8 cellular contexts compared by ENCODE assay signal in the genomic region with DNA sequence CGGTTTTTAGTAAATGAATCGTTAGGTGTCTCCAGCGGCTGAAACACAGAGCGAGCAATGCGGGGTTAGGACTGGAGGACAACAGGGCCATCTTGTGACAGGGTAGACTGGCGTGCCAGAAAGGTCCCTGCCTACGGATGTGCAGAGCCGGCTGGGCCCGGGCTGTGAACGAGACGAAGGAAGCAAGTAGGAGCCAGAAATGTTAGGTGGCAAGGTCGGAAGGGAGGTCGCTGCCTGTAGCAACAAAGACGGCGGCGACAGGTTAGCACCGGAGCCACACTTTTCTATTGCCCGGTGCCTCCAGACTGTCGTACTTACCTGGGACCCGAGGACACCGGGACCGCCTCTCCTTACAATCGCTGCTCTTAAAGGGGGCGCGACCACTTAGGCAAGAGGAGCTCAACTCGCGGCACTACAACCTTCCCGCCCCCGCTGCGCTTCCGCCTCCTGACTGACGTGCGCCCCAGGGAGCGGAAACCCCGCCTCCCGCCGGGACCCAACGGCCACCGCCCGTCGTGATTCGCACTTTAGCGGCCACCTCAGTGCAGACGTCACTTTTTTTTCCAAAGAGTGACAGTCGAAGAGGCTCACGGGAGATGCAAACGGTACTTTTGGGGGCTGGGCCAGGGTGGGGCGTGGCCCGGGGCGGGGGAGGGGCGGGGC. TPM values are rescaled to one million over a fixed set of nuclear protein-coding genes. Genes with fewer than 3 reads are reported as not detected.
DNase-seq lines count a peak whose midpoint lies in the region; ATAC-seq and TF ChIP-seq lines count a peak whose summit lies in the region.

A gene with protein sequence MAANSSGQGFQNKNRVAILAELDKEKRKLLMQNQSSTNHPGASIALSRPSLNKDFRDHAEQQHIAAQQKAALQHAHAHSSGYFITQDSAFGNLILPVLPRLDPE (minus strand): TSS at position 449 of the 663 bp plus-strand sequence. CDS start 1,632 bp downstream, outside the sequence.

- peak within 1 kb of the TSS; percentile 94 for H2AFZ ChIP-seq in GM23338

- H4K20me1 ChIP-seq in GM23338 (replicated peaks; ENCODE audit: insufficient read depth), result no peaks in the 10 kb centered on the region

- H3F3A ChIP-seq in GM23338 (replicated peaks; ENCODE audit: low read depth), result 0 out of 2 replicates have a peak, but pooled peaks cover 6% of the 10 kb centered on the region

- peak within 1 kb of the TSS; percentile 70 for H3K4me3 ChIP-seq in GM23338

- peak within 1 kb of the TSS; percentile 89 for H3K27ac ChIP-seq in GM23338 (ENCODE audit: low read depth)

- no peaks in the 10 kb centered on the region for H3K27me3 Mint-ChIP-seq in GM23338 (ENCODE audit: insufficient read depth, low read depth, poor library complexity)
- H3K27me3 Mint-ChIP-seq in natural killer cell treated with Interleukin-12 subunit alpha and Interleukin-12 subunit beta and Interleukin-15 and Interleukin-18, amount 100 ng/mL, for 72 hours, result no peaks in the 10 kb centered on the region

- H3K4me1 ChIP-seq in GM23338 (ENCODE audit: insufficient read depth), result no peaks in the 10 kb centered on the region

- H3K79me2 ChIP-seq in GM23338 (replicated peaks; ENCODE audit: insufficient read depth), result peaks cover 27% of the 10 kb centered on the region

- peaks cover 3% of the 10 kb centered on the region; the same call in 2 of the 3 replicates for H3K36me3 Mint-ChIP-seq in GM23338 (ENCODE audit: low read depth)
- peaks cover 7% of the 10 kb centered on the region for H3K36me3 Mint-ChIP-seq in natural killer cell treated with Interleukin-12 subunit alpha and Interleukin-12 subunit beta and Interleukin-15 and Interleukin-18, amount 100 ng/mL, for 72 hours

- TF ChIP-seq CTCF in GM23338 (conservative IDR thresholded peaks at IDR 0.05; ENCODE audit: low read depth in 2 of 2), result peak; percentile 14 to 47; a peak in 2 of 4 replicates

- H3K27ac Mint-ChIP-seq in GM23338, result peak within 1 kb of the TSS; percentile 96
- H3K27ac Mint-ChIP-seq in natural killer cell treated with Interleukin-12 subunit alpha and Interleukin-12 subunit beta and Interleukin-15 and Interleukin-18, amount 100 ng/mL, for 72 hours, result peak within 1 kb of the TSS; percentile 88 to 94

- no peaks in the 10 kb centered on the region for H3K4me1 Mint-ChIP-seq in GM23338
- peaks cover 19 to 32% of the 10 kb centered on the region in 2 donors for H3K4me1 Mint-ChIP-seq in natural killer cell treated with Interleukin-12 subunit alpha and Interleukin-12 subunit beta and Interleukin-15 and Interleukin-18, amount 100 ng/mL, for 72 hours (ENCODE audit: low read depth in 2 of 2)

- no peaks in the 10 kb centered on the region; the same call in 1 of the 2 replicates for H3K36me3 ChIP-seq in GM23338 (ENCODE audit: insufficient read depth)

- no peaks in the 10 kb centered on the region for H3K9me3 Mint-ChIP-seq in GM23338
- no peaks in the 10 kb centered on the region for H3K9me3 Mint-ChIP-seq in natural killer cell treated with Interleukin-12 subunit alpha and Interleukin-12 subunit beta and Interleukin-15 and Interleukin-18, amount 100 ng/mL, for 72 hours

- peak within 1 kb of the TSS; percentile 83 for H3K4me2 ChIP-seq in GM23338

- no peaks in the 10 kb centered on the region for H3K27me3 ChIP-seq in GM23338 (ENCODE audit: insufficient read depth)

- peak; percentile 98 for DNase-seq in EL
- DNase-seq in GM23338 (ENCODE audit: low spot score), result peak; percentile 99
- DNase-seq in LHCN-M2 (ENCODE audit: low read depth), result peak; percentile 96
- DNase-seq in RPMI7951 (ENCODE audit: low read depth), result peak; percentile 95
- DNase-seq in activated T-helper 1 cell treated with anti-CD3 and anti-CD28 coated beads, Interleukin-2, amount 50 U/mL, for 16 hours (ENCODE audit: low read depth in 1 of 2, low spot score in 1 of 2), result peak; percentile 89 to 94
- peak; percentile 93 for DNase-seq in fibroblast of peridontal ligament (ENCODE audit: extremely low read depth)
- DNase-seq in natural killer cell treated with Interleukin-12 subunit alpha and Interleukin-12 subunit beta and Interleukin-15 and Interleukin-18, amount 100 ng/mL, for 72 hours (ENCODE audit: low spot score), result peak; percentile 98
- peak; percentile 97 for DNase-seq in stimulated activated naive CD8-positive, alpha-beta T cell treated with anti-CD3 and anti-CD28 coated beads, Interleukin-15, Interleukin-2, amounts not matched to agents 100 U/mL and 50 U/mL, for 24 hours

- H3K4me3 Mint-ChIP-seq in GM23338, result peak within 1 kb of the TSS; percentile 95
- peak within 1 kb of the TSS; percentile 97 for H3K4me3 Mint-ChIP-seq in natural killer cell treated with Interleukin-12 subunit alpha and Interleukin-12 subunit beta and Interleukin-15 and Interleukin-18, amount 100 ng/mL, for 72 hours

- H3K9me2 ChIP-seq in GM23338 (ENCODE audit: insufficient read depth), result no peaks in the 10 kb centered on the region

- ATAC-seq in GM23338, result peak; percentile 93
- ATAC-seq in natural killer cell treated with Interleukin-12 subunit alpha and Interleukin-12 subunit beta and Interleukin-15 and Interleukin-18, amount 100 ng/mL, for 72 hours, result peak; percentile 96 to 98
- peak; percentile 95 for ATAC-seq in stimulated activated naive CD8-positive, alpha-beta T cell treated with anti-CD3 and anti-CD28 coated beads, Interleukin-15, Interleukin-2, amounts not matched to agents 100 U/mL and 50 U/mL, for 24 hours

TF ChIP-seq in GM23338, 12 proteins besides CTCF, POLR2A, EP300 and RAD21:
- TF ChIP-seq ZNF331 (CRISPR knock-in tag; IDR thresholded peaks at IDR 0.05; ENCODE audit: low read depth) (no peak), CREB1 (CRISPR knock-in tag; IDR thresholded peaks at IDR 0.05; ENCODE audit: low read depth) (peak; percentile 87), POLR2AphosphoS5 (IDR thresholded peaks at IDR 0.05; ENCODE audit: low read depth) (peak; percentile 94), STAT1 (IDR thresholded peaks at IDR 0.05; ENCODE audit: unreplicated experiment) (no peak)
- TF ChIP-seq, protein P1, sequence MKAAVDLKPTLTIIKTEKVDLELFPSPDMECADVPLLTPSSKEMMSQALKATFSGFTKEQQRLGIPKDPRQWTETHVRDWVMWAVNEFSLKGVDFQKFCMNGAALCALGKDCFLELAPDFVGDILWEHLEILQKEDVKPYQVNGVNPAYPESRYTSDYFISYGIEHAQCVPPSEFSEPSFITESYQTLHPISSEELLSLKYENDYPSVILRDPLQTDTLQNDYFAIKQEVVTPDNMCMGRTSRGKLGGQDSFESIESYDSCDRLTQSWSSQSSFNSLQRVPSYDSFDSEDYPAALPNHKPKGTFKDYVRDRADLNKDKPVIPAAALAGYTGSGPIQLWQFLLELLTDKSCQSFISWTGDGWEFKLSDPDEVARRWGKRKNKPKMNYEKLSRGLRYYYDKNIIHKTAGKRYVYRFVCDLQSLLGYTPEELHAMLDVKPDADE (IDR thresholded peaks at IDR 0.05), result peak; percentile 77

RNA-seq across cellular contexts. Expression of the gene that starts here (rescaled TPM):
- 16.7 and 26.7 TPM in 2 replicates for total RNA-seq in GM23338 (2014; rRNA removed; shearing (Covaris generic))
- 24.7 and 30.4 TPM in 2 replicates for polyA plus RNA-seq in GM23338 (2016; fragmentation: Nextera tagmentation; extraction: Ambion mirVana)
- 28.9 and 32.1 TPM in 2 replicates for total RNA-seq in LHCN-M2 (2014; rRNA removed)
- polyA plus RNA-seq in LHCN-M2 (2012), result 11.8 TPM
- total RNA-seq in RPMI7951 (2014; rRNA removed; shearing (Covaris generic)), result 18.5 and 18.6 TPM in 2 replicates
- 10 to 100 TPM; 31.3 to 39.5 TPM for total RNA-seq in natural killer cell treated with Interleukin-12 subunit alpha and Interleukin-12 subunit beta and Interleukin-15 and Interleukin-18, amount 100 ng/mL, for 72 hours

Comparison
In these comparisons a context has a peak if more than half of its experiments do, and no peak if none do; other contexts are left out.
1. Peak in every context shown above with its lines: DNase-seq, ATAC-seq, H3K4me3 ChIP-seq and H3K27ac ChIP-seq.